ENCODE assay signal across 20 cellular contexts in genomic region chrX:154728791-154729190, GRCh38. TPM values are rescaled to one million over a fixed set of nuclear protein-coding genes. Genes with fewer than 3 reads are reported as not detected.
DNase-seq lines count a peak whose midpoint lies in the region; FAIRE-seq and TF ChIP-seq lines count a peak whose summit lies in the region.
"Had no signal": no experiment of that assay in that cellular context is flagged by ENCODE, and none has a peak within 500 bp of the region (broad histone marks: within the 10 kb centered on the region; RNA-seq: fewer than 3 reads in every experiment).

No MANE protein-coding gene starts in this region.

- H3K27me3 Mint-ChIP-seq in T-helper 1 cell treated with Interleukin-12 subunit alpha and Interleukin-12 subunit beta and Interleukin-4 antibody, amounts not matched to agents 30 μg/mL and 1 μg/mL, for 36 hours (ENCODE audit: low read depth), result no peaks in the 10 kb centered on the region

- intact Hi-C loops in OCI-LY7 (cut with micrococcal nuclease; ENCODE audit: unreplicated experiment), result no loop called here
- intact Hi-C loops in esophagus muscularis mucosa (cut with DNase I), result no loop called here
- intact Hi-C loops in spleen (cut with DNase I; ENCODE audit: low total_unique reads), result no loop called here

- H3K4me3 ChIP-seq in OCI-LY7 (ENCODE audit: low read depth, low read length, poor library complexity, severe bottlenecking) (no peak overlapping the region), esophagus muscularis mucosa (no peak overlapping the region), spleen (no peak overlapping the region)
- H3K4me3 ChIP-seq: cardiac muscle cell, GM12878 had no signal

- no peak overlapping the region for H2AFZ ChIP-seq in OCI-LY7 (ENCODE audit: low read length)

- CTCF ChIA-PET in OCI-LY7 (lab: Charles Lee; ENCODE audit: unreplicated experiment), result no interaction called here

- no peak for TF ChIP-seq EP300 in esophagus muscularis mucosa (IDR thresholded peaks at IDR 0.05)

- H3K9me2 ChIP-seq in OCI-LY7 (ENCODE audit: insufficient read depth, low read length), result no peaks in the 10 kb centered on the region

- H3K27ac ChIP-seq in OCI-LY7 (ENCODE audit: low read depth, low read length, poor library complexity, severe bottlenecking), result no peak overlapping the region
- H3K27ac ChIP-seq in esophagus muscularis mucosa (replicated peaks in 1 of 4), result peak overlapping the region; percentile 71 to 86 (median 80)
- H3K27ac ChIP-seq in spleen, result peak overlapping the region in 6 of 8 donors; percentile 65 to 90 (median 84)
- H3K27ac ChIP-seq: cardiac muscle cell, HL-60, KMS-11 had no signal

- H3K9me3 ChIP-seq in OCI-LY7 (ENCODE audit: low read length), result no peaks in the 10 kb centered on the region
- no peaks in the 10 kb centered on the region for H3K9me3 ChIP-seq in esophagus muscularis mucosa
- no peaks in the 10 kb centered on the region for H3K9me3 ChIP-seq in spleen

- BruUV-seq in OCI-LY7 (replicated peaks; lab: Mats Ljungman, UMichigan), result no TSS peak

- H3K4me1 Mint-ChIP-seq in T-helper 1 cell treated with Interleukin-12 subunit alpha and Interleukin-12 subunit beta and Interleukin-4 antibody, amounts not matched to agents 30 μg/mL and 1 μg/mL, for 36 hours (ENCODE audit: low read depth), result peaks cover 85% of the 10 kb centered on the region

- no peak overlapping the region for H3K4me3 Mint-ChIP-seq in T-helper 1 cell treated with Interleukin-12 subunit alpha and Interleukin-12 subunit beta and Interleukin-4 antibody, amounts not matched to agents 30 μg/mL and 1 μg/mL, for 36 hours

- no peaks in the 10 kb centered on the region for H3K79me2 ChIP-seq in OCI-LY7 (ENCODE audit: insufficient read depth, low read depth, low read length)

- FAIRE-seq in GM19239 (lab: Jason Lieb, UNC), result no peak
- FAIRE-seq: frontal cortex, GM12878 had no signal

- H3K36me3 Mint-ChIP-seq in T-helper 1 cell treated with Interleukin-12 subunit alpha and Interleukin-12 subunit beta and Interleukin-4 antibody, amounts not matched to agents 30 μg/mL and 1 μg/mL, for 36 hours (ENCODE audit: low read depth), result peaks cover 43% of the 10 kb centered on the region

- no peaks in the 10 kb centered on the region for H3K9me3 Mint-ChIP-seq in T-helper 1 cell treated with Interleukin-12 subunit alpha and Interleukin-12 subunit beta and Interleukin-4 antibody, amounts not matched to agents 30 μg/mL and 1 μg/mL, for 36 hours

- POLR2A ChIA-PET in OCI-LY7 (lab: Charles Lee), result no interaction called here

- WGBS in esophagus muscularis mucosa, result 72% methylated on average over 4 of the region's 4 CpGs
- 57 to 79% (median 63%) methylated on average over 4 of the region's 4 CpGs for WGBS in spleen, 5 donors

- no peaks in the 10 kb centered on the region for H3K36me3 ChIP-seq in OCI-LY7 (ENCODE audit: insufficient read depth, low read length)
- H3K36me3 ChIP-seq in esophagus muscularis mucosa, result no peaks in the 10 kb centered on the region
- no peaks in the 10 kb centered on the region for H3K36me3 ChIP-seq in spleen
- H3K36me3 ChIP-seq: cardiac muscle cell had no signal

- no peak overlapping the region for H3K4me2 ChIP-seq in OCI-LY7 (ENCODE audit: low read length)
- H3K4me2 ChIP-seq: KMS-11 had no signal

- H4K20me1 ChIP-seq in OCI-LY7 (ENCODE audit: insufficient read depth, low read length), result no peaks in the 10 kb centered on the region

- TF ChIP-seq CTCF in OCI-LY7 (conservative IDR thresholded peaks at IDR 0.05; ENCODE audit: low read length) (0 out of 2 replicates have a peak, but pooled peaks have one; percentile 24), esophagus muscularis mucosa (IDR thresholded peaks at IDR 0.05) (no peak), spleen (IDR thresholded peaks at IDR 0.05 in 8 of 11, conservative IDR thresholded peaks at IDR 0.05 in 3 of 11) (no peak), GM13976 (IDR thresholded peaks at IDR 0.05; ENCODE audit: borderline replicate concordance, control extremely low read depth, extremely low read depth, insufficient read depth, missing control alignments) (no peak)

- DNase-seq in T-helper 1 cell (no peak), OCI-LY7 (ENCODE audit: low spot score) (no peak), esophagus muscularis mucosa (ENCODE audit: extremely low spot score) (no peak), spleen (no peak), GM19239 (ENCODE audit: insufficient read length, low spot score) (no peak), GM13976 (ENCODE audit: low spot score) (no peak)
- no peak for DNase-seq in activated CD4-positive, CD25-positive, alpha-beta regulatory T cell treated with anti-CD3 and anti-CD28 coated beads, Interleukin-2, amount 50 U/mL, for 72 hours
- DNase-seq: activated CD4-positive, alpha-beta T cell treated with anti-CD3 and anti-CD28 coated beads, Interleukin-2, amount 50 U/mL, for 48 hours; NCI-H187; NCI-H526; posterior cingulate gyrus; RPMI8226; stimulated activated CD4-positive, alpha-beta T cell treated with anti-CD3 and anti-CD28 coated beads, Interleukin-15, amount 100 ng/mL, for 24 hours; T1000 had no signal

- in situ Hi-C loops in GM13976 (cut with MboI; ENCODE audit: low sequenced_read_pairs, unreplicated experiment), result loop anchor here (25.0 kb wide), 1 partner anchor 141 kb away; the partner anchor contains the start of gene CTAG1A

- H3K27ac Mint-ChIP-seq in T-helper 1 cell treated with Interleukin-12 subunit alpha and Interleukin-12 subunit beta and Interleukin-4 antibody, amounts not matched to agents 30 μg/mL and 1 μg/mL, for 36 hours, result peak overlapping the region; percentile 39

- no peak for TF ChIP-seq POLR2A in esophagus muscularis mucosa (IDR thresholded peaks at IDR 0.05; ENCODE audit: low read depth)
- no peak for TF ChIP-seq POLR2A in spleen (IDR thresholded peaks at IDR 0.05)

- H3K27me3 ChIP-seq in esophagus muscularis mucosa (no peaks in the 10 kb centered on the region), spleen (replicated peaks in 1 of 7) (no peaks in the 10 kb centered on the region)
- H3K27me3 ChIP-seq: cardiac muscle cell had no signal

- H3K4me1 ChIP-seq in OCI-LY7 (ENCODE audit: insufficient read depth, low read length, poor library complexity, severe bottlenecking) (no peaks in the 10 kb centered on the region), esophagus muscularis mucosa (peaks cover 82 to 95% (median 84%) of the 10 kb centered on the region in 4 donors), spleen (peaks cover 12 to 100% (median 89%) of the 10 kb centered on the region in 6 donors)

RNA-seq across cellular contexts. Expression of gene GAB3, which starts 22.1 kb away (rescaled TPM):
- 0.09 TPM in 1 of 2 replicates, not detected in the other for total RNA-seq in OCI-LY7 (2014; rRNA removed; shearing (Covaris generic))
- 0.38 and 0.53 TPM in 2 replicates for total RNA-seq in OCI-LY7 (2022)
- total RNA-seq in esophagus muscularis mucosa, result 1 to 10 TPM; 3.9 to 7.3 (median 5.2) TPM
- total RNA-seq in spleen, result 10 to 100 TPM; 22.1 to 40.3 (median 36.1) TPM
- polyA plus RNA-seq in spleen, result 1 to 10 TPM; 7.4 to 8.4 (median 7.9) TPM
- polyA plus RNA-seq: cardiac muscle cell had no signal

RNA-seq across cellular contexts. Expression of gene DKC1, which starts 33.9 kb away (rescaled TPM):
- 67.7 and 93.3 TPM in 2 replicates for total RNA-seq in OCI-LY7 (2014; rRNA removed; shearing (Covaris generic))
- total RNA-seq in OCI-LY7 (2022) (134 and 138 TPM in 2 replicates), esophagus muscularis mucosa (10 to 100 TPM; 18.3 to 29.9 (median 24.9) TPM), spleen (10 to 100 TPM; 32.0 to 54.4 (median 39.3) TPM)
- 10 to 100 TPM; 34.0 to 42.7 (median 38.8) TPM for polyA plus RNA-seq in spleen
